In genomic region chr5:31853398-31854135, GRCh38 we compare ENCODE assay signal across 10 cellular contexts.
DNase-seq lines count a peak whose midpoint lies in the region; ATAC-seq and TF ChIP-seq lines count a peak whose summit lies in the region.
"Had no signal": no experiment of that assay in that cellular context is flagged by ENCODE, and none has a peak within 500 bp of the region (broad histone marks: within the 10 kb centered on the region; RNA-seq: fewer than 3 reads in every experiment).

No MANE protein-coding gene starts in this region.

- no peak for DNase-seq in CD4-positive, alpha-beta T cell
- DNase-seq in NCI-H345 (lab: John Stamatoyannopoulos, UW) = peak; percentile 12
- DNase-seq in neural progenitor cell (ENCODE audit: low spot score) = peak; percentile 16
- no peak for DNase-seq in effector CD8-positive, alpha-beta T cell (lab: John Stamatoyannopoulos, UW)
- no peak for DNase-seq in activated CD4-positive, alpha-beta memory T cell treated with anti-CD3 and anti-CD28 coated beads, Interleukin-2, amount 10 ng/mL, durations not matched to agents 7 days and 5 days
- no peak for DNase-seq in tibial artery
- DNase-seq: CD4-positive, CD25-positive, alpha-beta regulatory T cell had no signal

- no peak overlapping the region for H3K9ac ChIP-seq in neural progenitor cell

- peaks cover 24% of the 10 kb centered on the region for H3K27me3 ChIP-seq in CD4-positive, alpha-beta T cell (ENCODE audit: control insufficient read depth, insufficient read depth, low read length)
- H3K27me3 ChIP-seq in esophagus (ENCODE audit: control insufficient read depth in 1 of 2, insufficient read depth in 2 of 2, low read length in 2 of 2) (no peaks in the 10 kb centered on the region), neural progenitor cell (no peaks in the 10 kb centered on the region), tibial artery (no peaks in the 10 kb centered on the region)
- H3K27me3 ChIP-seq: testis had no signal

- TF ChIP-seq CTCF in CD4-positive, alpha-beta T cell (IDR thresholded peaks at IDR 0.05) = no peak
- no peak for TF ChIP-seq CTCF in neural progenitor cell (IDR thresholded peaks at IDR 0.05)
- TF ChIP-seq CTCF in tibial artery (IDR thresholded peaks at IDR 0.05) = no peak

- peak overlapping the region; percentile 87 for H3K4me2 ChIP-seq in neural progenitor cell

- POLR2A ChIA-PET in CD4-positive, alpha-beta T cell (lab: Charles Lee) = interaction anchor here (1.5 to 3.1 kb wide), 3 partner anchors 8 to 17 kb away, joined by 3 to 48 read pairs (median 6); no protein-coding TSS in a partner anchor
- POLR2A ChIA-PET in activated CD4-positive, alpha-beta memory T cell treated with anti-CD3 and anti-CD28 coated beads, Interleukin-2, amount 10 ng/mL, durations not matched to agents 7 days and 5 days (lab: Charles Lee) = no interaction called here

- H3K36me3 Mint-ChIP-seq in CD4-positive, alpha-beta T cell (ENCODE audit: low read depth) = peaks cover 12% of the 10 kb centered on the region
- no peaks in the 10 kb centered on the region for H3K36me3 Mint-ChIP-seq in neural progenitor cell
- H3K36me3 Mint-ChIP-seq in activated CD4-positive, alpha-beta memory T cell treated with anti-CD3 and anti-CD28 coated beads, Interleukin-2, amount 10 ng/mL, durations not matched to agents 7 days and 5 days (ENCODE audit: low read depth) = no peaks in the 10 kb centered on the region
- H3K36me3 Mint-ChIP-seq: CD4-positive, CD25-positive, alpha-beta regulatory T cell had no signal

- ATAC-seq in CD4-positive, alpha-beta T cell (ENCODE audit: poor library complexity) = peak; percentile 35
- no peak for ATAC-seq in GM19351 (IDR thresholded peaks at IDR 0.05; ENCODE audit: unreplicated experiment)

- peaks cover 23% of the 10 kb centered on the region for H3K27me3 Mint-ChIP-seq in CD4-positive, alpha-beta T cell
- H3K27me3 Mint-ChIP-seq in neural progenitor cell (ENCODE audit: insufficient read depth, low read depth) = peaks cover 24% of the 10 kb centered on the region
- H3K27me3 Mint-ChIP-seq in activated CD4-positive, alpha-beta memory T cell treated with anti-CD3 and anti-CD28 coated beads, Interleukin-2, amount 10 ng/mL, durations not matched to agents 7 days and 5 days = peaks cover 40% of the 10 kb centered on the region

- no peaks in the 10 kb centered on the region for H3K9me3 Mint-ChIP-seq in CD4-positive, alpha-beta T cell
- H3K9me3 Mint-ChIP-seq in neural progenitor cell = peaks cover 4% of the 10 kb centered on the region
- H3K9me3 Mint-ChIP-seq in activated CD4-positive, alpha-beta memory T cell treated with anti-CD3 and anti-CD28 coated beads, Interleukin-2, amount 10 ng/mL, durations not matched to agents 7 days and 5 days = no peaks in the 10 kb centered on the region

- CTCF ChIA-PET in CD4-positive, alpha-beta T cell (lab: Charles Lee) = no interaction called here
- CTCF ChIA-PET in activated CD4-positive, alpha-beta memory T cell treated with anti-CD3 and anti-CD28 coated beads, Interleukin-2, amount 10 ng/mL, durations not matched to agents 7 days and 5 days (lab: Charles Lee) = no interaction called here

- peaks cover 40% of the 10 kb centered on the region for H3F3A ChIP-seq in neural progenitor cell (ENCODE audit: low read depth)

- intact Hi-C loops in CD4-positive, alpha-beta T cell (cut with DNase I, micrococcal nuclease) = loop anchor here in 1 of 2 experiments (10.0 kb wide), 1 partner anchor 221 kb away; no protein-coding TSS in a partner anchor
- intact Hi-C loops in tibial artery (cut with DNase I; ENCODE audit: low total_unique reads) = no loop called here

- H3K27ac Mint-ChIP-seq in CD4-positive, alpha-beta T cell = peak overlapping the region; percentile 60
- no peak overlapping the region for H3K27ac Mint-ChIP-seq in neural progenitor cell
- H3K27ac Mint-ChIP-seq in activated CD4-positive, alpha-beta memory T cell treated with anti-CD3 and anti-CD28 coated beads, Interleukin-2, amount 10 ng/mL, durations not matched to agents 7 days and 5 days = no peak overlapping the region
- H3K27ac Mint-ChIP-seq: CD4-positive, CD25-positive, alpha-beta regulatory T cell had no signal

- H3K36me3 ChIP-seq in esophagus (ENCODE audit: control insufficient read depth in 2 of 2, insufficient read depth in 2 of 2, low read length in 1 of 2) (no peaks in the 10 kb centered on the region), neural progenitor cell (no peaks in the 10 kb centered on the region), tibial artery (no peaks in the 10 kb centered on the region)

- no peak overlapping the region for H3K27ac ChIP-seq in CD4-positive, alpha-beta T cell (ENCODE audit: low read depth, low read length)
- H3K27ac ChIP-seq in esophagus (ENCODE audit: low read depth in 2 of 2, low read length in 1 of 2) = peak overlapping the region; percentile 65 to 83
- no peak overlapping the region for H3K27ac ChIP-seq in neural progenitor cell
- H3K27ac ChIP-seq in tibial artery = no peak overlapping the region

- H2AFZ ChIP-seq in neural progenitor cell (replicated peaks) = no peak overlapping the region

- H3K4me3 ChIP-seq in esophagus (ENCODE audit: low read depth in 1 of 2, low read length in 2 of 2) = no peak overlapping the region
- peak overlapping the region; percentile 59 for H3K4me3 ChIP-seq in neural progenitor cell
- H3K4me3 ChIP-seq in tibial artery = no peak overlapping the region

- peaks cover 29% of the 10 kb centered on the region for H3K4me1 Mint-ChIP-seq in CD4-positive, alpha-beta T cell (ENCODE audit: low read depth)
- peaks cover 29% of the 10 kb centered on the region for H3K4me1 Mint-ChIP-seq in neural progenitor cell
- H3K4me1 Mint-ChIP-seq in activated CD4-positive, alpha-beta memory T cell treated with anti-CD3 and anti-CD28 coated beads, Interleukin-2, amount 10 ng/mL, durations not matched to agents 7 days and 5 days = peaks cover 9% of the 10 kb centered on the region

- WGBS in esophagus, 2 donors = 34 to 45% methylated on average over 8 of the region's 8 CpGs

- H3K9me3 ChIP-seq in CD4-positive, alpha-beta T cell (ENCODE audit: control insufficient read depth, low read length) = peaks cover under 1% of the 10 kb centered on the region
- H3K9me3 ChIP-seq in esophagus (ENCODE audit: control insufficient read depth in 2 of 2, insufficient read depth in 1 of 2, low read depth in 1 of 2, low read length in 1 of 2) = no peaks in the 10 kb centered on the region
- H3K9me3 ChIP-seq in neural progenitor cell (ENCODE audit: low read depth) = no peaks in the 10 kb centered on the region
- H3K9me3 ChIP-seq in tibial artery = peaks cover 0 to 3% (median 2%) of the 10 kb centered on the region in 3 donors
- H3K9me3 ChIP-seq: testis had no signal

- H3K4me3 Mint-ChIP-seq in CD4-positive, alpha-beta T cell = peak overlapping the region; percentile 83
- H3K4me3 Mint-ChIP-seq in neural progenitor cell = peak overlapping the region; percentile 94
- no peak overlapping the region for H3K4me3 Mint-ChIP-seq in activated CD4-positive, alpha-beta memory T cell treated with anti-CD3 and anti-CD28 coated beads, Interleukin-2, amount 10 ng/mL, durations not matched to agents 7 days and 5 days

- H3K79me2 ChIP-seq in neural progenitor cell (ENCODE audit: low read depth) = no peaks in the 10 kb centered on the region

- H4K20me1 ChIP-seq in neural progenitor cell (ENCODE audit: low read depth) = no peaks in the 10 kb centered on the region

- peaks cover 0 to 1% of the 10 kb centered on the region in 2 donors for H3K4me1 ChIP-seq in esophagus (ENCODE audit: control insufficient read depth in 2 of 2, insufficient read depth in 2 of 2, low read length in 1 of 2)
- peaks cover 25% of the 10 kb centered on the region for H3K4me1 ChIP-seq in neural progenitor cell
- H3K4me1 ChIP-seq in tibial artery = peaks cover 0 to 22% (median 10%) of the 10 kb centered on the region in 4 donors
- H3K4me1 ChIP-seq: testis had no signal

Comparison
In these comparisons a context has a peak if more than half of its experiments do, and no peak if none do; other contexts are left out.
1. DNase-seq: peak in NCI-H345 (single experiment) and neural progenitor cell (single experiment); none in CD4-positive, alpha-beta T cell (0 of 10), effector CD8-positive, alpha-beta T cell (single experiment), activated CD4-positive, alpha-beta memory T cell treated with anti-CD3 and anti-CD28 coated beads, Interleukin-2, amount 10 ng/mL, durations not matched to agents 7 days and 5 days (single experiment) and tibial artery (0 of 2).
2. H3K27ac ChIP-seq: peak in esophagus (2 of 2); none in CD4-positive, alpha-beta T cell (single experiment), neural progenitor cell (single experiment) and tibial artery (0 of 2).